ENCODE assay signal across 21 cellular contexts in genomic region chr3:127413318-127413673, GRCh38.
"Had no signal": no experiment of that assay in that cellular context is flagged by ENCODE, and none has a peak within 500 bp of the region (broad histone marks: within the 10 kb centered on the region; RNA-seq: fewer than 3 reads in every experiment).

No MANE protein-coding gene starts in this region.

- H3K36me3 Mint-ChIP-seq: naive thymus-derived CD8-positive, alpha-beta T cell; stimulated activated effector memory CD8-positive, alpha-beta T cell treated with anti-CD3 and anti-CD28 coated beads, Interleukin-12 subunit alpha, Interleukin-12 subunit beta, amount 100 ng/mL, for 72 hours had no signal

- H3K9me3 ChIP-seq: esophagus squamous epithelium, gastroesophageal sphincter, pancreas, suprapubic skin, tibial artery had no signal

- H3K4me3 ChIP-seq: esophagus squamous epithelium, gastroesophageal sphincter, pancreas, suprapubic skin, tibial artery had no signal

- H3K27me3 ChIP-seq: pancreas had no signal

- H3K4me3 Mint-ChIP-seq: effector memory CD8-positive, alpha-beta T cell; naive thymus-derived CD8-positive, alpha-beta T cell; stimulated activated effector memory CD8-positive, alpha-beta T cell treated with anti-CD3 and anti-CD28 coated beads, Interleukin-12 subunit alpha, Interleukin-12 subunit beta, amount 100 ng/mL, for 72 hours had no signal

- H3K36me3 ChIP-seq: esophagus squamous epithelium, gastroesophageal sphincter, pancreas, suprapubic skin, tibial artery had no signal

- H3K27ac Mint-ChIP-seq: effector memory CD8-positive, alpha-beta T cell; naive thymus-derived CD8-positive, alpha-beta T cell; progenitor cell of endocrine pancreas; stimulated activated effector memory CD8-positive, alpha-beta T cell treated with anti-CD3 and anti-CD28 coated beads, Interleukin-12 subunit alpha, Interleukin-12 subunit beta, amount 100 ng/mL, for 72 hours had no signal

- H3K4me1 ChIP-seq: esophagus squamous epithelium, gastroesophageal sphincter, pancreas, suprapubic skin, tibial artery had no signal

- H3K27ac ChIP-seq: esophagus squamous epithelium, gastroesophageal sphincter, pancreas, suprapubic skin, tibial artery had no signal

- H3K9me3 Mint-ChIP-seq: effector memory CD8-positive, alpha-beta T cell; naive thymus-derived CD8-positive, alpha-beta T cell; stimulated activated effector memory CD8-positive, alpha-beta T cell treated with anti-CD3 and anti-CD28 coated beads, Interleukin-12 subunit alpha, Interleukin-12 subunit beta, amount 100 ng/mL, for 72 hours had no signal

- H3K4me1 Mint-ChIP-seq: naive thymus-derived CD8-positive, alpha-beta T cell; stimulated activated effector memory CD8-positive, alpha-beta T cell treated with anti-CD3 and anti-CD28 coated beads, Interleukin-12 subunit alpha, Interleukin-12 subunit beta, amount 100 ng/mL, for 72 hours had no signal

- DNase-seq: caudate nucleus; cortex of kidney; effector memory CD8-positive, alpha-beta T cell; esophagus squamous epithelium; foreskin fibroblast; glutamatergic neuron; islet precursor cell; left ventricle myocardium superior; mesendoderm; naive thymus-derived CD8-positive, alpha-beta T cell; nucleus accumbens; pancreas; right cardiac atrium; stimulated activated CD4-positive, alpha-beta T cell treated with anti-CD3 and anti-CD28 coated beads, Interleukin-4, amount 100 ng/mL, for 1 hour; stimulated activated CD8-positive, alpha-beta memory T cell treated with anti-CD3 and anti-CD28 coated beads, Interleukin-4, amount 100 ng/mL, for 48 hours; stimulated activated naive CD8-positive, alpha-beta T cell treated with anti-CD3 and anti-CD28 coated beads, Interleukin-15, Interleukin-2, amounts not matched to agents 100 U/mL and 50 U/mL, for 24 hours had no signal

- ATAC-seq: effector memory CD8-positive, alpha-beta T cell; gastroesophageal sphincter; left ventricle myocardium superior; naive thymus-derived CD8-positive, alpha-beta T cell; pancreas; right cardiac atrium; stimulated activated effector memory CD8-positive, alpha-beta T cell treated with anti-CD3 and anti-CD28 coated beads, Interleukin-12 subunit alpha, Interleukin-12 subunit beta, amount 100 ng/mL, for 72 hours; stimulated activated naive CD8-positive, alpha-beta T cell treated with anti-CD3 and anti-CD28 coated beads, Interleukin-15, Interleukin-2, amounts not matched to agents 100 U/mL and 50 U/mL, for 24 hours had no signal
